Comparison of ENCODE assay signal across 12 cellular contexts in genomic region chr1:219753901-219754300, GRCh38.
DNase-seq lines count a peak whose midpoint lies in the region; ATAC-seq and TF ChIP-seq lines count a peak whose summit lies in the region.
"Had no signal": no experiment of that assay in that cellular context is flagged by ENCODE, and none has a peak within 500 bp of the region (broad histone marks: within the 10 kb centered on the region; RNA-seq: fewer than 3 reads in every experiment).

No MANE protein-coding gene starts in this region.

- H3K9me2 ChIP-seq in GM23338 (ENCODE audit: insufficient read depth), result peaks cover 12% of the 10 kb centered on the region

- H3K9me3 Mint-ChIP-seq in GM23338, result no peaks in the 10 kb centered on the region

- no peaks in the 10 kb centered on the region for H3K4me1 Mint-ChIP-seq in GM23338
- H3K4me1 Mint-ChIP-seq: CD4-positive, CD25-positive, alpha-beta regulatory T cell had no signal

- H3K27ac Mint-ChIP-seq in GM23338, result no peak overlapping the region
- H3K27ac Mint-ChIP-seq: CD4-positive, CD25-positive, alpha-beta regulatory T cell had no signal

- H3K4me1 ChIP-seq in cardiac muscle cell (ENCODE audit: low read depth), result peaks cover 63% of the 10 kb centered on the region
- H3K4me1 ChIP-seq in esophagus muscularis mucosa, result peaks cover 3 to 11% (median 4%) of the 10 kb centered on the region in 4 donors
- no peaks in the 10 kb centered on the region for H3K4me1 ChIP-seq in GM23338 (ENCODE audit: insufficient read depth)

- H4K20me1 ChIP-seq in GM23338 (replicated peaks; ENCODE audit: insufficient read depth), result no peaks in the 10 kb centered on the region
- H4K20me1 ChIP-seq: BLaER1 treated with 17β-estradiol and CSF1 and Interleukin-3, amounts not matched to agents 10 nM and 100 nM had no signal

- no peak overlapping the region for H3K4me3 Mint-ChIP-seq in GM23338
- H3K4me3 Mint-ChIP-seq: CD4-positive, CD25-positive, alpha-beta regulatory T cell had no signal

- WGBS in esophagus muscularis mucosa, result 36% methylated on average over 4 of the region's 4 CpGs

- no peaks in the 10 kb centered on the region for H3K79me2 ChIP-seq in GM23338 (replicated peaks; ENCODE audit: insufficient read depth)

- TF ChIP-seq EP300 in esophagus muscularis mucosa (IDR thresholded peaks at IDR 0.05), result no peak

- peaks cover 4% of the 10 kb centered on the region for H3K27me3 Mint-ChIP-seq in GM23338 (ENCODE audit: insufficient read depth, low read depth, poor library complexity)
- H3K27me3 Mint-ChIP-seq: CD4-positive, CD25-positive, alpha-beta regulatory T cell had no signal

- H3K9me3 ChIP-seq in cardiac muscle cell (ENCODE audit: low read depth), result no peaks in the 10 kb centered on the region
- no peaks in the 10 kb centered on the region for H3K9me3 ChIP-seq in esophagus muscularis mucosa
- H3K9me3 ChIP-seq: BLaER1 treated with 17β-estradiol and CSF1 and Interleukin-3, amounts not matched to agents 10 nM and 100 nM had no signal

- H3K4me3 ChIP-seq in cardiac muscle cell (no peak overlapping the region), esophagus muscularis mucosa (no peak overlapping the region), GM23338 (no peak overlapping the region)
- H3K4me3 ChIP-seq: BLaER1 treated with 17β-estradiol and CSF1 and Interleukin-3, amounts not matched to agents 10 nM and 100 nM had no signal

- ATAC-seq in Right ventricle myocardium superior (ENCODE audit: poor library complexity) (peak; percentile 81), left ventricle myocardium superior (peak; percentile 86), GM23338 (no peak)

- no peak overlapping the region for H3K4me2 ChIP-seq in GM23338
- H3K4me2 ChIP-seq: BLaER1 treated with 17β-estradiol and CSF1 and Interleukin-3, amounts not matched to agents 10 nM and 100 nM had no signal

- H3K27ac ChIP-seq in cardiac muscle cell (peak overlapping the region; percentile 26), esophagus muscularis mucosa (replicated peaks in 1 of 4) (no peak overlapping the region), GM23338 (ENCODE audit: low read depth) (no peak overlapping the region)
- H3K27ac ChIP-seq: BLaER1 treated with 17β-estradiol and CSF1 and Interleukin-3, amounts not matched to agents 10 nM and 100 nM had no signal

- no peak for DNase-seq in Right ventricle myocardium superior
- DNase-seq in cardiac septum (ENCODE audit: low spot score), result no peak
- DNase-seq in cardiac muscle cell (ENCODE audit: low read depth in 1 of 2, low spot score in 1 of 2), result peak in 1 of 2 donors; percentile 41
- DNase-seq in left ventricle myocardium superior, result no peak
- DNase-seq in esophagus muscularis mucosa (ENCODE audit: extremely low spot score), result no peak
- DNase-seq in GM10266 (ENCODE audit: extremely low spot score), result no peak
- DNase-seq in GM23338 (ENCODE audit: low spot score), result no peak
- DNase-seq: ACHN; CD4-positive, CD25-positive, alpha-beta regulatory T cell; DND-41; GDM1 had no signal

- H3F3A ChIP-seq in GM23338 (replicated peaks; ENCODE audit: low read depth), result no peaks in the 10 kb centered on the region

- no peaks in the 10 kb centered on the region for H3K36me3 Mint-ChIP-seq in GM23338 (ENCODE audit: low read depth)
- H3K36me3 Mint-ChIP-seq: CD4-positive, CD25-positive, alpha-beta regulatory T cell had no signal

- no peak for TF ChIP-seq CTCF in cardiac muscle cell (IDR thresholded peaks at IDR 0.05; ENCODE audit: low read depth, low read length)
- no peak for TF ChIP-seq CTCF in esophagus muscularis mucosa (IDR thresholded peaks at IDR 0.05)
- no peak for TF ChIP-seq CTCF in GM10266 (IDR thresholded peaks at IDR 0.05; ENCODE audit: control insufficient read depth, insufficient read depth, low read depth, missing control alignments)
- TF ChIP-seq CTCF in GM23338 (conservative IDR thresholded peaks at IDR 0.05; ENCODE audit: low read depth in 2 of 2), result no peak

- H2AFZ ChIP-seq in GM23338, result no peak overlapping the region

- H3K36me3 ChIP-seq in cardiac muscle cell (no peaks in the 10 kb centered on the region), esophagus muscularis mucosa (no peaks in the 10 kb centered on the region), GM23338 (ENCODE audit: insufficient read depth) (no peaks in the 10 kb centered on the region)
- H3K36me3 ChIP-seq: BLaER1 treated with 17β-estradiol and CSF1 and Interleukin-3, amounts not matched to agents 10 nM and 100 nM had no signal

- H3K27me3 ChIP-seq in cardiac muscle cell (no peaks in the 10 kb centered on the region), esophagus muscularis mucosa (no peaks in the 10 kb centered on the region), GM23338 (ENCODE audit: insufficient read depth) (no peaks in the 10 kb centered on the region)
- H3K27me3 ChIP-seq: BLaER1 treated with 17β-estradiol and CSF1 and Interleukin-3, amounts not matched to agents 10 nM and 100 nM had no signal

- TF ChIP-seq POLR2A in esophagus muscularis mucosa (IDR thresholded peaks at IDR 0.05; ENCODE audit: low read depth), result no peak

- intact Hi-C loops in Right ventricle myocardium superior (cut with DNase I) (no loop called here), cardiac septum (cut with DNase I) (loop anchor here (5.0 kb wide), 1 partner anchor 82 kb away; no protein-coding TSS in a partner anchor), left ventricle myocardium superior (cut with micrococcal nuclease) (no loop called here), esophagus muscularis mucosa (cut with DNase I) (no loop called here)

TF ChIP-seq in GM23338, 12 proteins besides CTCF, POLR2A, EP300 and RAD21:
- TF ChIP-seq ZNF462 (CRISPR knock-in tag; IDR thresholded peaks at IDR 0.05) (no peak), STAT1 (IDR thresholded peaks at IDR 0.05; ENCODE audit: unreplicated experiment) (no peak)
